26 cellular contexts compared by ENCODE assay signal in genomic region chr19:428144-428543, GRCh38. TPM values are rescaled to one million over a fixed set of nuclear protein-coding genes. Genes with fewer than 3 reads are reported as not detected.
"Had no signal": no experiment of that assay in that cellular context is flagged by ENCODE, and none has a peak within 500 bp of the region (broad histone marks: within the 10 kb centered on the region; RNA-seq: fewer than 3 reads in every experiment).

No MANE protein-coding gene starts in this region.

- H3K27ac ChIP-seq: HL-60, RWPE1, SJCRH30 had no signal

- H3K4me3 ChIP-seq: MG63, SJCRH30 had no signal

- H3K4me1 ChIP-seq: SJCRH30 had no signal

- H3K27me3 ChIP-seq: MG63, SJCRH30 had no signal

- DNase-seq: IMR-90, Karpas-422, KG1, MG63, NCI-H1092, NCI-H1105 treated with DMSO at 0.1 percent for 48 hours, NCI-H1417 treated with DMSO at 0.1 percent for 48 hours, NCI-H146, NCI-H187, NCI-H2029, NCI-H2081 treated with DMSO at 0.1 percent for 48 hours, NCI-H226, NCI-H446, NCI-H510A, NCI-H524 treated with DMSO at 0.1 percent for 48 hours, NCI-H69, NCI-H774, PC-3, SHP77 treated with DMSO at 0.1 percent for 48 hours, SJCRH30 had no signal

- ATAC-seq: HepG2, Panc1, PC-3, SK-N-SH treated with all-trans-retinoic acid at 6 μM for 48 hours had no signal

- H3K36me3 ChIP-seq: MG63, SJCRH30 had no signal

- H3K9me3 ChIP-seq: MG63, SJCRH30 had no signal

RNA-seq across cellular contexts. Expression of gene C2CD4C, which starts 19.2 kb away (rescaled TPM):
- total RNA-seq: HepG2 had no signal

RNA-seq across cellular contexts. Expression of gene SHC2, which starts 32.7 kb away (rescaled TPM):
- total RNA-seq: HT-29, IMR-90 had no signal
